17 cellular contexts compared by ENCODE assay signal in genomic region chr1:25560788-25561187, GRCh38. TPM values are rescaled to one million over a fixed set of nuclear protein-coding genes. Genes with fewer than 3 reads are reported as not detected.
A peak's percentile ranks its signal among the peaks of the same experiment; 100 is the strongest.
DNase-seq lines count a peak whose midpoint lies in the region; ATAC-seq and TF ChIP-seq lines count a peak whose summit lies in the region.
"Had no signal": no experiment of that assay in that cellular context is flagged by ENCODE, and none has a peak within 500 bp of the region (broad histone marks: within the 10 kb centered on the region; RNA-seq: fewer than 3 reads in every experiment).

No MANE protein-coding gene starts in this region.

- no peaks in the 10 kb centered on the region for H3K9me3 ChIP-seq in upper lobe of right lung
- H3K9me3 ChIP-seq: gastrocnemius medialis had no signal

- H3K36me3 ChIP-seq in upper lobe of right lung: peaks cover 37% of the 10 kb centered on the region
- H3K36me3 ChIP-seq: gastrocnemius medialis had no signal

- H3K9me3 Mint-ChIP-seq in activated naive CD4-positive, alpha-beta T cell treated with anti-CD3 and anti-CD28 coated beads, Interleukin-2, amount 50 U/mL, for 24 hours: no peaks in the 10 kb centered on the region
- no peaks in the 10 kb centered on the region for H3K9me3 Mint-ChIP-seq in activated naive CD8-positive, alpha-beta T cell treated with anti-CD3 and anti-CD28 coated beads, Interleukin-2, amount 50 U/mL, for 24 hours

- no peak overlapping the region for H3K4me3 ChIP-seq in upper lobe of right lung
- H3K4me3 ChIP-seq: gastrocnemius medialis had no signal

- H3K27me3 ChIP-seq in layer of hippocampus (ENCODE audit: control insufficient read depth, insufficient read depth, low read length) (no peaks in the 10 kb centered on the region), upper lobe of right lung (no peaks in the 10 kb centered on the region)
- H3K27me3 ChIP-seq: brain microvascular endothelial cell, gastrocnemius medialis had no signal

- intact Hi-C loops in upper lobe of right lung (cut with DNase I): no loop called here

- H3K27ac Mint-ChIP-seq in activated naive CD4-positive, alpha-beta T cell treated with anti-CD3 and anti-CD28 coated beads, Interleukin-2, amount 50 U/mL, for 24 hours: peak overlapping the region; percentile 98
- H3K27ac Mint-ChIP-seq in activated naive CD8-positive, alpha-beta T cell treated with anti-CD3 and anti-CD28 coated beads, Interleukin-2, amount 50 U/mL, for 24 hours: peak overlapping the region; percentile 26

- peak overlapping the region; percentile 91 for H3K4me3 Mint-ChIP-seq in activated naive CD4-positive, alpha-beta T cell treated with anti-CD3 and anti-CD28 coated beads, Interleukin-2, amount 50 U/mL, for 24 hours
- no peak overlapping the region for H3K4me3 Mint-ChIP-seq in activated naive CD8-positive, alpha-beta T cell treated with anti-CD3 and anti-CD28 coated beads, Interleukin-2, amount 50 U/mL, for 24 hours

- DNase-seq in activated naive CD4-positive, alpha-beta T cell (lab: John Stamatoyannopoulos, UW): no peak
- DNase-seq in activated naive CD8-positive, alpha-beta T cell treated with anti-CD3 and anti-CD28 coated beads, Interleukin-2, amount 50 U/mL, for 24 hours: no peak
- no peak for DNase-seq in upper lobe of right lung
- no peak for DNase-seq in kidney tubule cell (ENCODE audit: low spot score)
- no peak for DNase-seq in activated CD4-positive, alpha-beta T cell treated with anti-CD3 and anti-CD28 coated beads for 4 hours
- DNase-seq: ACHN, brain microvascular endothelial cell, gastrocnemius medialis, KBM-7, NCI-H1417 treated with DMSO at 0.1 percent for 48 hours, NCI-H226, occipital lobe, SIG-M5, T1000 had no signal

- TF ChIP-seq CTCF in upper lobe of right lung (IDR thresholded peaks at IDR 0.05): no peak

- H3K36me3 Mint-ChIP-seq in activated naive CD4-positive, alpha-beta T cell treated with anti-CD3 and anti-CD28 coated beads, Interleukin-2, amount 50 U/mL, for 24 hours: no peaks in the 10 kb centered on the region
- no peaks in the 10 kb centered on the region for H3K36me3 Mint-ChIP-seq in activated naive CD8-positive, alpha-beta T cell treated with anti-CD3 and anti-CD28 coated beads, Interleukin-2, amount 50 U/mL, for 24 hours (ENCODE audit: low read depth)

- H3K4me1 Mint-ChIP-seq in activated naive CD4-positive, alpha-beta T cell treated with anti-CD3 and anti-CD28 coated beads, Interleukin-2, amount 50 U/mL, for 24 hours: peaks cover 92% of the 10 kb centered on the region
- peaks cover 92% of the 10 kb centered on the region for H3K4me1 Mint-ChIP-seq in activated naive CD8-positive, alpha-beta T cell treated with anti-CD3 and anti-CD28 coated beads, Interleukin-2, amount 50 U/mL, for 24 hours

- H3K27me3 Mint-ChIP-seq in activated naive CD4-positive, alpha-beta T cell treated with anti-CD3 and anti-CD28 coated beads, Interleukin-2, amount 50 U/mL, for 24 hours: no peaks in the 10 kb centered on the region
- no peaks in the 10 kb centered on the region for H3K27me3 Mint-ChIP-seq in activated naive CD8-positive, alpha-beta T cell treated with anti-CD3 and anti-CD28 coated beads, Interleukin-2, amount 50 U/mL, for 24 hours

- H3K4me1 ChIP-seq in upper lobe of right lung: peaks cover 34% of the 10 kb centered on the region

- H3K27ac ChIP-seq in layer of hippocampus (ENCODE audit: low read depth, low read length) (peak overlapping the region; percentile 77), upper lobe of right lung (peak overlapping the region; percentile 24)
- H3K27ac ChIP-seq: brain microvascular endothelial cell had no signal

- no peak for ATAC-seq in activated naive CD8-positive, alpha-beta T cell treated with anti-CD3 and anti-CD28 coated beads, Interleukin-2, amount 50 U/mL, for 24 hours
- no peak for ATAC-seq in upper lobe of right lung
- no peak for ATAC-seq in HG02973 (IDR thresholded peaks at IDR 0.05; ENCODE audit: unreplicated experiment)
- ATAC-seq: gastrocnemius medialis had no signal

RNA-seq across cellular contexts. Expression of gene LDLRAP1, which starts 17.4 kb away (rescaled TPM):
- 35.1 TPM for total RNA-seq in upper lobe of right lung

RNA-seq across cellular contexts. Expression of gene MAN1C1, which starts 55.8 kb away (rescaled TPM):
- total RNA-seq in upper lobe of right lung: 19.7 TPM
